19 cellular contexts compared by ENCODE assay signal in the genomic region with DNA sequence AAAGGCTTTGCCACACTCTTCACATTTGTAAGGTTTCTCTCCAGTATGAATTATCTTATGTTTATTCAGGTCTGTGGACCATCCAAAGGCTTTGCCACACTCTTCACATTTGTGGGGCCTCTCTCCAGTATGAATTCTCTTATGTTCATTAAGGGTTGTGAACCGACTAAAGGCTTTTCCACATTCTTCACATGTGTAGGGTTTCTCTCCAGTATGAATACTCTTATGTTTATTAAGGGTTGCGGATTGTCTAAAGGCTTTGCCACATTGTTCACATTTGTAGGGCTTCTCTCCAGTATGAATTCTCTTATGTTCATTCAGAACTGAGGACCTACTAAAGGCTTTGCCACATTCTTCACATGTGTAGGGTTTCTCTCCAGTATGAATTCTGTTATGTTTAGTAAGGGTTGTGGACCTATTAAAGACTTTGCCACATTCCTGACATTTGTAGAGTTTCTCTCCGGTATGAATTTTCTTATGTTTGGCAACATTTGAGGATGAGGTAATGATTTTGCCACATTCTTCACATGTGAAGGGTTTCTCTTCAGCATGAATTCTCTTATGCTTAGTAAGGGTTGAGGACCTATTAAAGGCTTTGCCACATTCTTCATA. TPM values are rescaled to one million over a fixed set of nuclear protein-coding genes. Genes with fewer than 3 reads are reported as not detected.
DNase-seq lines count a peak whose midpoint lies in the region; ATAC-seq, FAIRE-seq and TF ChIP-seq lines count a peak whose summit lies in the region.
"Had no signal": no experiment of that assay in that cellular context is flagged by ENCODE, and none has a peak within 500 bp of the region (broad histone marks: within the 10 kb centered on the region; RNA-seq: fewer than 3 reads in every experiment).

No MANE protein-coding gene starts in this region.

- intact Hi-C loops in GM12878 (cut with micrococcal nuclease; ENCODE audit: unreplicated experiment), result no loop called here
- intact Hi-C loops in body of pancreas (cut with DNase I), result no loop called here
- intact Hi-C loops in mammary epithelial cell (cut with micrococcal nuclease), result no loop called here

- RAD21 ChIA-PET in GM12878 (lab: Charles Lee; ENCODE audit: unreplicated experiment), result no interaction called here

- H2AFZ ChIP-seq in GM12878 (ENCODE audit: control insufficient read depth, low read depth, low read length) (no peak overlapping the region), mammary epithelial cell (ENCODE audit: low read depth, low read length) (no peak overlapping the region)

- CTCF ChIA-PET in HEK293 (lab: Yijun Ruan, JAX), result no interaction called here
- CTCF ChIA-PET in GM12878 (lab: Yijun Ruan, JAX), result no interaction called here
- CTCF ChIA-PET in mammary epithelial cell (lab: Charles Lee; ENCODE audit: low non-redundant PET), result no interaction called here

- no TSS peak for BruUV-seq in GM12878 (replicated peaks; lab: Mats Ljungman, UMichigan)
- no TSS peak for BruUV-seq in mammary epithelial cell (replicated peaks; lab: Mats Ljungman, UMichigan)

- H3K4me1 ChIP-seq in HEK293 (ENCODE audit: control insufficient read depth, insufficient read depth, low read length) (no peaks in the 10 kb centered on the region), GM12878 (ENCODE audit: control insufficient read depth, insufficient read depth, low read length) (no peaks in the 10 kb centered on the region), iPS-18a (ENCODE audit: control insufficient read depth, low read depth, low read length) (no peaks in the 10 kb centered on the region), body of pancreas (no peaks in the 10 kb centered on the region), mammary epithelial cell (ENCODE audit: insufficient read depth, low read length) (no peaks in the 10 kb centered on the region)
- H3K4me1 ChIP-seq: A549, BE2C had no signal

- H4K20me1 ChIP-seq in GM12878 (ENCODE audit: control insufficient read depth, insufficient read depth) (no peaks in the 10 kb centered on the region), mammary epithelial cell (ENCODE audit: insufficient read depth, low read length) (no peaks in the 10 kb centered on the region)

- WGBS in GM12878 (ENCODE audit: insufficient coverage, insufficient replicate concordance, low lambda C conversion rate, missing lambda C conversion rate), result 60% methylated on average over 3 of the region's 3 CpGs
- 81 to 96% methylated on average over 3 of the region's 3 CpGs for WGBS in body of pancreas, 2 donors
- WGBS in mammary epithelial cell (ENCODE audit: low coverage, missing lambda C conversion rate), result 94% methylated on average over 3 of the region's 3 CpGs

- SMC1A ChIA-PET in GM12878 (lab: Charles Lee; ENCODE audit: uncharacterized antibody, unreplicated experiment), result no interaction called here

- TF ChIP-seq CTCF in HEK293 (tag by site-specific recombination; IDR thresholded peaks at IDR 0.05), result no peak
- TF ChIP-seq CTCF in GM12878 (IDR thresholded peaks at IDR 0.05 in 2 of 3, conservative IDR thresholded peaks at IDR 0.05 in 1 of 3; ENCODE audit: control insufficient read depth in 2 of 3, extremely low read depth in 1 of 3, insufficient read depth in 1 of 3, low read depth in 3 of 3, low read length in 3 of 3), result no peak
- TF ChIP-seq CTCF in body of pancreas (IDR thresholded peaks at IDR 0.05), result no peak
- no peak for TF ChIP-seq CTCF in mammary epithelial cell (conservative IDR thresholded peaks at IDR 0.05 in 1 of 2, IDR thresholded peaks at IDR 0.05 in 1 of 2; ENCODE audit: extremely low read depth in 1 of 2, insufficient read depth in 1 of 2, low read depth in 1 of 2, low read length in 2 of 2)

- TF ChIP-seq RAD21 in GM12878 (IDR thresholded peaks at IDR 0.05; ENCODE audit: insufficient read depth, low read depth, low read length), result no peak

- H3K4me1 Mint-ChIP-seq in T-helper 2 cell treated with Interferon-gamma antibody and Interleukin-4, amounts not matched to agents 5 μg/mL and 100 μg/mL, for 36 hours (ENCODE audit: low read depth), result no peaks in the 10 kb centered on the region
- H3K4me1 Mint-ChIP-seq: CD4-positive, alpha-beta memory T cell had no signal

- H3K27ac Mint-ChIP-seq in T-helper 2 cell treated with Interferon-gamma antibody and Interleukin-4, amounts not matched to agents 5 μg/mL and 100 μg/mL, for 36 hours, result no peak overlapping the region

- peaks cover 8% of the 10 kb centered on the region for H3K36me3 Mint-ChIP-seq in T-helper 2 cell treated with Interferon-gamma antibody and Interleukin-4, amounts not matched to agents 5 μg/mL and 100 μg/mL, for 36 hours (ENCODE audit: low read depth)

- no peaks in the 10 kb centered on the region for H3K27me3 Mint-ChIP-seq in T-helper 2 cell treated with Interferon-gamma antibody and Interleukin-4, amounts not matched to agents 5 μg/mL and 100 μg/mL, for 36 hours (ENCODE audit: low read depth)
- H3K27me3 Mint-ChIP-seq: CD4-positive, alpha-beta memory T cell had no signal

- FAIRE-seq in GM12878 (lab: Jason Lieb, UNC), result no peak
- FAIRE-seq: A549, D721Med, G401.6, GM12892 had no signal

- H3K36me3 ChIP-seq in HEK293 (ENCODE audit: control insufficient read depth in 2 of 2, insufficient read depth in 1 of 2, low read length in 2 of 2) (no peaks in the 10 kb centered on the region), GM12878 (ENCODE audit: control insufficient read depth in 2 of 2, insufficient read depth in 2 of 2, low read length in 1 of 2) (no peaks in the 10 kb centered on the region), iPS-18a (ENCODE audit: control insufficient read depth, low read depth, low read length) (peaks cover 12% of the 10 kb centered on the region), body of pancreas (replicated peaks in 1 of 2; ENCODE audit: insufficient read depth in 1 of 2, low read depth in 2 of 2) (no peaks in the 10 kb centered on the region), mammary epithelial cell (ENCODE audit: insufficient read depth, low read length) (no peaks in the 10 kb centered on the region)
- H3K36me3 ChIP-seq: BE2C had no signal

- POLR2A ChIA-PET in HEK293 (lab: Yijun Ruan, JAX) (no interaction called here), GM12878 (lab: Charles Lee) (no interaction called here)

- no peak overlapping the region for H3K4me2 ChIP-seq in GM12878 (ENCODE audit: control insufficient read depth, insufficient read depth)
- no peak overlapping the region for H3K4me2 ChIP-seq in mammary epithelial cell (ENCODE audit: insufficient read depth, low read depth, low read length)
- H3K4me2 ChIP-seq: A549 had no signal

- H3K9me3 ChIP-seq in HEK293 (ENCODE audit: control insufficient read depth, insufficient read depth, low read depth, low read length) (no peaks in the 10 kb centered on the region), GM12878 (replicated peaks; ENCODE audit: control insufficient read depth, insufficient read depth, low read length) (no peaks in the 10 kb centered on the region; the same call in none of the 3 replicates), iPS-18a (ENCODE audit: control insufficient read depth, low read depth, low read length) (peaks cover 92% of the 10 kb centered on the region), body of pancreas (peaks cover 2 to 52% (median 8%) of the 10 kb centered on the region in 3 donors), mammary epithelial cell (replicated peaks; ENCODE audit: insufficient read depth, low read length) (peaks cover 42% of the 10 kb centered on the region)

- peaks cover 70% of the 10 kb centered on the region for H3K9me3 Mint-ChIP-seq in T-helper 2 cell treated with Interferon-gamma antibody and Interleukin-4, amounts not matched to agents 5 μg/mL and 100 μg/mL, for 36 hours

- H3K27ac ChIP-seq in HEK293 (ENCODE audit: extremely low read depth, low read depth, low read length) (no peak overlapping the region), GM12878 (ENCODE audit: control insufficient read depth, insufficient read depth) (no peak overlapping the region), iPS-18a (ENCODE audit: low read length) (no peak overlapping the region), body of pancreas (no peak overlapping the region), mammary epithelial cell (ENCODE audit: insufficient read depth, low read depth, low read length) (no peak overlapping the region)
- H3K27ac ChIP-seq: A549, C4-2B, HL-60 had no signal

- H3K27me3 ChIP-seq in GM12878 (replicated peaks in 1 of 2; ENCODE audit: control insufficient read depth in 2 of 2, insufficient read depth in 2 of 2, low read length in 1 of 2) (no peaks in the 10 kb centered on the region), iPS-18a (ENCODE audit: control insufficient read depth, insufficient read depth, low read length) (no peaks in the 10 kb centered on the region), body of pancreas (no peaks in the 10 kb centered on the region), mammary epithelial cell (ENCODE audit: insufficient read depth, low read length) (no peaks in the 10 kb centered on the region)
- H3K27me3 ChIP-seq: BE2C had no signal

- no peak for TF ChIP-seq EP300 in GM12878 (IDR thresholded peaks at IDR 0.05; ENCODE audit: borderline replicate concordance in 1 of 2, control insufficient read depth in 1 of 2, low read depth in 2 of 2, low read length in 2 of 2)

- H3K4me3 Mint-ChIP-seq in T-helper 2 cell treated with Interferon-gamma antibody and Interleukin-4, amounts not matched to agents 5 μg/mL and 100 μg/mL, for 36 hours, result no peak overlapping the region
- H3K4me3 Mint-ChIP-seq: CD4-positive, alpha-beta memory T cell had no signal

- ATAC-seq in GM12878 (no peak), body of pancreas (no peak)
- ATAC-seq: A549 had no signal

- in situ Hi-C loops in GM12878 (cut with MboI), result no loop called here
- in situ Hi-C loops in mammary epithelial cell (cut with MboI; ENCODE audit: low sequenced_read_pairs in 2 of 2), result no loop called here

- H3K9ac ChIP-seq in GM12878 (ENCODE audit: control insufficient read depth, insufficient read depth, low read length) (no peak overlapping the region), iPS-18a (ENCODE audit: low read length) (no peak overlapping the region), mammary epithelial cell (ENCODE audit: insufficient read depth, low read length) (no peak overlapping the region)

- H3K4me3 ChIP-seq in HEK293 (ENCODE audit: low read depth, low read length) (no peak overlapping the region), GM12878 (no peak overlapping the region), iPS-18a (ENCODE audit: low read length) (peak overlapping the region; percentile 3), body of pancreas (no peak overlapping the region), mammary epithelial cell (replicated peaks in 1 of 3; ENCODE audit: insufficient read depth in 1 of 3, low read depth in 2 of 3, low read length in 3 of 3) (no peak overlapping the region)
- H3K4me3 ChIP-seq: A549 had no signal

- no peak for TF ChIP-seq POLR2A in GM12878 (IDR thresholded peaks at IDR 0.05; ENCODE audit: low read depth, low read length)
- TF ChIP-seq POLR2A in body of pancreas (IDR thresholded peaks at IDR 0.05), result no peak

- dilution Hi-C loops in mammary epithelial cell (cut with HindIII; ENCODE audit: low sequenced_read_pairs), result no loop called here

- DNase-seq in GM12878 (ENCODE audit: low read depth, low spot score), result no peak
- no peak for DNase-seq in body of pancreas
- DNase-seq in T-helper 2 cell treated with Interferon-gamma antibody and Interleukin-4, amounts not matched to agents 5 μg/mL and 100 μg/mL, for 36 hours (ENCODE audit: low spot score), result no peak
- no peak for DNase-seq in mammary epithelial cell
- no peak for DNase-seq in hippocampal formation (lab: John Stamatoyannopoulos, UW)
- DNase-seq: BE2C; CD4-positive, alpha-beta memory T cell; DMS153; DMS79 treated with DMSO at 0.1 percent for 48 hours; EL; HCEC 1CT had no signal

- H3K79me2 ChIP-seq in GM12878 (ENCODE audit: control insufficient read depth, insufficient read depth, low read length) (no peaks in the 10 kb centered on the region), mammary epithelial cell (ENCODE audit: insufficient read depth, low read length) (peaks cover 9% of the 10 kb centered on the region)

RNA-seq across cellular contexts. Expression of gene ZNF732, which starts 33.7 kb away (rescaled TPM):
- total RNA-seq in GM12878 (2013; cell fraction: nucleolus; rRNA removed), result not detected in 2 replicates
- total RNA-seq in GM12878 (2014; rRNA removed), result not detected in 2 replicates
- not detected in 2 replicates for total RNA-seq in GM12878 (2014; rRNA removed; fragmentation: Illumina TruSeq; extraction: Trizol)
- not detected in 2 replicates for total RNA-seq in GM12878 (2021)
- polyA plus RNA-seq in GM12878 (2011; ENCODE audit: low read depth), result 0.10 TPM
- not detected in 2 replicates for polyA plus RNA-seq in GM12878 (2011; rRNA removed)
- not detected in 2 replicates for polyA plus RNA-seq in GM12878 (2011; cell fraction: cytosol; rRNA removed)
- not detected in 2 replicates for polyA plus RNA-seq in GM12878 (2011; cell fraction: nucleus; rRNA removed)
- not detected in 2 replicates for polyA plus RNA-seq in GM12878 (2012)
- polyA plus RNA-seq in GM12878 (2014; fragmentation: Illumina TruSeq; extraction: Trizol), result not detected in 2 replicates
- polyA plus RNA-seq in GM12878 (2014; fragmentation: Nextera tagmentation; extraction: Ambion mirVana), result not detected
- not detected in 2 replicates for polyA plus RNA-seq in GM12878 (2014; rRNA removed)
- polyA plus RNA-seq in GM12878 (2016; fragmentation: Nextera tagmentation; extraction: Ambion mirVana), result not detected
- not detected in 2 replicates for polyA minus RNA-seq in GM12878 (2011; rRNA and poly(A)+ RNA removed)
- polyA minus RNA-seq in GM12878 (2011; cell fraction: cytosol; rRNA and poly(A)+ RNA removed), result not detected in 2 replicates
- polyA minus RNA-seq in GM12878 (2011; cell fraction: nucleus; rRNA and poly(A)+ RNA removed), result not detected in 2 replicates
- total RNA-seq in body of pancreas, result not detected
- total RNA-seq in mammary epithelial cell, result 1 to 10 TPM; 2.0 to 2.7 TPM
- 0.53 TPM for polyA plus RNA-seq in mammary epithelial cell
- 6.0 TPM for polyA minus RNA-seq in mammary epithelial cell
- total RNA-seq: CD4-positive, alpha-beta memory T cell had no signal
- polyA plus RNA-seq: A549; CD4-positive, alpha-beta memory T cell had no signal

Comparison
In these comparisons a context has a peak if more than half of its experiments do, and no peak if none do; other contexts are left out.
1. Of the 9 proteins assayed by ChIP-seq in both HEK293 and GM12878: peak only in HEK293: none; only in GM12878: none; in both: ZNF274; in neither: 8.